Comparison of ENCODE assay signal across 10 cellular contexts in genomic region chr16:62190426-62190825, GRCh38.
DNase-seq lines count a peak whose midpoint lies in the region; ATAC-seq and TF ChIP-seq lines count a peak whose summit lies in the region.
"Had no signal": no experiment of that assay in that cellular context is flagged by ENCODE, and none has a peak within 500 bp of the region (broad histone marks: within the 10 kb centered on the region; RNA-seq: fewer than 3 reads in every experiment).

No MANE protein-coding gene starts in this region.

- no peak overlapping the region for H3K4me3 Mint-ChIP-seq in endothelial cell (ENCODE audit: unreplicated experiment)
- H3K4me3 Mint-ChIP-seq: activated B cell treated with CpG ODN at 0.5 μM for 24 hours had no signal

- TF ChIP-seq EP300 in suprapubic skin (IDR thresholded peaks at IDR 0.05): no peak

- TF ChIP-seq CTCF in endothelial cell (IDR thresholded peaks at IDR 0.05; ENCODE audit: unreplicated experiment): peak; percentile 57
- TF ChIP-seq CTCF in lower leg skin (IDR thresholded peaks at IDR 0.05): no peak
- TF ChIP-seq CTCF in suprapubic skin (IDR thresholded peaks at IDR 0.05): peak in 1 of 2 donors; percentile 16

- H3K9me3 Mint-ChIP-seq in endothelial cell (ENCODE audit: unreplicated experiment): no peaks in the 10 kb centered on the region

- no peaks in the 10 kb centered on the region for H3K4me1 Mint-ChIP-seq in endothelial cell (ENCODE audit: unreplicated experiment)
- H3K4me1 Mint-ChIP-seq: activated B cell treated with CpG ODN at 0.5 μM for 24 hours had no signal

- H3K27me3 Mint-ChIP-seq in endothelial cell (ENCODE audit: unreplicated experiment): no peaks in the 10 kb centered on the region
- H3K27me3 Mint-ChIP-seq: activated B cell treated with CpG ODN at 0.5 μM for 24 hours had no signal

- H3K4me3 ChIP-seq in lower leg skin (ENCODE audit: low read depth, poor library complexity, severe bottlenecking) (no peak overlapping the region), suprapubic skin (no peak overlapping the region)
- H3K4me3 ChIP-seq: BLaER1 treated with 17β-estradiol and CSF1 and Interleukin-3, amounts not matched to agents 10 nM and 100 nM had no signal

- H3K36me3 Mint-ChIP-seq in endothelial cell (ENCODE audit: low read depth, unreplicated experiment): no peaks in the 10 kb centered on the region

- ATAC-seq in HG02571 (IDR thresholded peaks at IDR 0.05; ENCODE audit: unreplicated experiment): no peak

- DNase-seq in NCI-H510A treated with DMSO at 0.1 percent for 48 hours (lab: John Stamatoyannopoulos, UW): peak; percentile 21
- DNase-seq in NCI-H510A (lab: John Stamatoyannopoulos, UW): no peak
- peak; percentile 59 for DNase-seq in NCI-H748 (lab: John Stamatoyannopoulos, UW; ENCODE audit: unreplicated experiment)
- DNase-seq in endothelial cell (ENCODE audit: low spot score): no peak
- DNase-seq in retina: peak; percentile 17
- DNase-seq in lower leg skin (ENCODE audit: low spot score in 2 of 2): no peak
- no peak for DNase-seq in suprapubic skin (ENCODE audit: low spot score in 2 of 2)
- DNase-seq: activated B cell treated with CpG ODN at 0.5 μM for 24 hours had no signal

- no peak overlapping the region for H3K27ac ChIP-seq in suprapubic skin
- H3K27ac ChIP-seq: BLaER1 treated with 17β-estradiol and CSF1 and Interleukin-3, amounts not matched to agents 10 nM and 100 nM had no signal

- no peaks in the 10 kb centered on the region for H3K9me3 ChIP-seq in suprapubic skin
- H3K9me3 ChIP-seq: BLaER1 treated with 17β-estradiol and CSF1 and Interleukin-3, amounts not matched to agents 10 nM and 100 nM had no signal

- intact Hi-C loops in lower leg skin (cut with DNase I; ENCODE audit: low total_unique reads): no loop called here

- TF ChIP-seq POLR2A in lower leg skin (IDR thresholded peaks at IDR 0.05): no peak
- no peak for TF ChIP-seq POLR2A in suprapubic skin (IDR thresholded peaks at IDR 0.05)

- 52 to 71% methylated on average over 2 of the region's 2 CpGs for WGBS in lower leg skin, 2 donors
- 45% methylated on average over 2 of the region's 2 CpGs for WGBS in suprapubic skin

- no peaks in the 10 kb centered on the region for H3K27me3 ChIP-seq in suprapubic skin
- H3K27me3 ChIP-seq: BLaER1 treated with 17β-estradiol and CSF1 and Interleukin-3, amounts not matched to agents 10 nM and 100 nM had no signal

- H3K4me1 ChIP-seq in suprapubic skin: no peaks in the 10 kb centered on the region

- H3K27ac Mint-ChIP-seq in endothelial cell (ENCODE audit: unreplicated experiment): no peak overlapping the region
- H3K27ac Mint-ChIP-seq: activated B cell treated with CpG ODN at 0.5 μM for 24 hours had no signal

- H3K36me3 ChIP-seq in suprapubic skin: no peaks in the 10 kb centered on the region
- H3K36me3 ChIP-seq: BLaER1 treated with 17β-estradiol and CSF1 and Interleukin-3, amounts not matched to agents 10 nM and 100 nM had no signal

Comparison
In these comparisons a context has a peak if more than half of its experiments do, and no peak if none do; other contexts are left out.
1. DNase-seq: peak in NCI-H510A treated with DMSO at 0.1 percent for 48 hours (single experiment), NCI-H748 (single experiment) and retina (single experiment); none in NCI-H510A (single experiment), endothelial cell (single experiment), lower leg skin (0 of 2) and suprapubic skin (0 of 2).